Comparison of ENCODE assay signal across 12 cellular contexts in the genomic region with DNA sequence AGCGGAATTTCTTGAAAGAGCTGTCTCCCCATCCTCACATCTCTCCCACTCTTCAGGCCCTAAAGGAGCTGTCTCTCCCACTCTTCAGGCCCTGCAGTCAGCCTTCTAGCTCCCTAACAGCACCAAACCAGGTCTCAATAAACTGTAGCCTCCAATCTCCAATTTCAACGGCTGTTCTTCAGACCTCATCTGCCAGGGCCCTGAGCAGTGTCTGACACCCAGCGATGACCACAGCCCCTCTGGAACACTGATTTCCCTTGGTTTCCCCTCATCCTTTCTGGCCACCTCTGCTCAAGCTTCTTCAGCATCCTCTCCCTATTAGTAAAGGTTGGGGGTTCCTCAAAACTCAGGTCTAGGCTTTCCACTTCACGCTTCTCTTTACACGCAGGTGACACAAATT. TPM values are rescaled to one million over a fixed set of nuclear protein-coding genes. Genes with fewer than 3 reads are reported as not detected.
DNase-seq lines count a peak whose midpoint lies in the region; ATAC-seq and TF ChIP-seq lines count a peak whose summit lies in the region.
"Had no signal": no experiment of that assay in that cellular context is flagged by ENCODE, and none has a peak within 500 bp of the region (broad histone marks: within the 10 kb centered on the region; RNA-seq: fewer than 3 reads in every experiment).

No MANE protein-coding gene starts in this region.

- ATAC-seq in CD8-positive, alpha-beta T cell, result no peak
- ATAC-seq: gastroesophageal sphincter, right cardiac atrium had no signal

- H3K27ac Mint-ChIP-seq in CD8-positive, alpha-beta T cell, result no peak overlapping the region
- peak overlapping the region; percentile 50 for H3K27ac Mint-ChIP-seq in activated T-helper 2 cell treated with anti-CD3 and anti-CD28 coated beads, Interferon-gamma antibody, Interleukin-2, Interleukin-4, amounts not matched to agents 10 μg/mL and 5 μg/mL and 100 μg/mL, durations not matched to agents 14 hours and 24 hours and 36 hours
- peak overlapping the region; percentile 2 to 66 (median 24) for H3K27ac Mint-ChIP-seq in nephron

- no peak for DNase-seq in CD8-positive, alpha-beta T cell
- DNase-seq in activated T-helper 2 cell treated with anti-CD3 and anti-CD28 coated beads, Interferon-gamma antibody, Interleukin-2, Interleukin-4, amounts not matched to agents 10 μg/mL and 5 μg/mL and 100 μg/mL, durations not matched to agents 14 hours and 24 hours and 36 hours (ENCODE audit: low spot score), result no peak
- DNase-seq in esophagus squamous epithelium (lab: John Stamatoyannopoulos, UW) (no peak), NCI-H1048 (lab: John Stamatoyannopoulos, UW) (no peak), anterior cingulate cortex (lab: John Stamatoyannopoulos, UW) (no peak)
- DNase-seq: NCI-H2029, NCI-H748 treated with DMSO at 0.1 percent for 48 hours, SHP77 treated with DMSO at 0.1 percent for 48 hours had no signal

- H3K4me2 ChIP-seq in BLaER1 treated with 17β-estradiol and CSF1 and Interleukin-3, amounts not matched to agents 10 nM and 100 nM, result peak overlapping the region; percentile 39 to 100 (median 98)

- no peak for TF ChIP-seq POLR2A in esophagus squamous epithelium (IDR thresholded peaks at IDR 0.05)

- peak overlapping the region in 8 of 11 experiments; percentile 63 to 86 (median 80); a peak in 16 of 22 replicates for H3K27ac ChIP-seq in BLaER1 treated with 17β-estradiol and CSF1 and Interleukin-3, amounts not matched to agents 10 nM and 100 nM
- no peak overlapping the region for H3K27ac ChIP-seq in CD8-positive, alpha-beta T cell (ENCODE audit: low read depth, low read length)
- no peak overlapping the region for H3K27ac ChIP-seq in esophagus squamous epithelium

- H3K9me3 ChIP-seq in BLaER1 treated with 17β-estradiol and CSF1 and Interleukin-3, amounts not matched to agents 10 nM and 100 nM (replicated peaks in 1 of 11), result no peaks in the 10 kb centered on the region; a peak in 2 of 22 replicates
- H3K9me3 ChIP-seq in CD8-positive, alpha-beta T cell (ENCODE audit: low read length), result no peaks in the 10 kb centered on the region
- H3K9me3 ChIP-seq in esophagus squamous epithelium, result no peaks in the 10 kb centered on the region
- H3K9me3 ChIP-seq: gastroesophageal sphincter had no signal

- peaks cover 25% of the 10 kb centered on the region for H3K27me3 Mint-ChIP-seq in CD8-positive, alpha-beta T cell (ENCODE audit: low read depth)
- peaks cover 12% of the 10 kb centered on the region for H3K27me3 Mint-ChIP-seq in activated T-helper 2 cell treated with anti-CD3 and anti-CD28 coated beads, Interferon-gamma antibody, Interleukin-2, Interleukin-4, amounts not matched to agents 10 μg/mL and 5 μg/mL and 100 μg/mL, durations not matched to agents 14 hours and 24 hours and 36 hours (ENCODE audit: low read depth)
- peaks cover 9% of the 10 kb centered on the region for H3K27me3 Mint-ChIP-seq in nephron (ENCODE audit: low read depth)

- H3K4me3 ChIP-seq in BLaER1 treated with 17β-estradiol and CSF1 and Interleukin-3, amounts not matched to agents 10 nM and 100 nM, result 0 out of 20 replicates have a peak overlapping the region, but pooled peaks of 1 of the 10 experiments have one; percentile 3
- no peak overlapping the region for H3K4me3 ChIP-seq in CD8-positive, alpha-beta T cell (ENCODE audit: low read depth, low read length)
- no peak overlapping the region for H3K4me3 ChIP-seq in esophagus squamous epithelium
- H3K4me3 ChIP-seq: gastroesophageal sphincter had no signal

- H3K4me1 ChIP-seq in BLaER1 treated with 17β-estradiol and CSF1 and Interleukin-3, amounts not matched to agents 10 nM and 100 nM, result peaks cover 39 to 81% (median 72%) of the 10 kb centered on the region in 10 experiments
- H3K4me1 ChIP-seq in CD8-positive, alpha-beta T cell (ENCODE audit: insufficient read depth, low read length), result peaks cover 8% of the 10 kb centered on the region
- H3K4me1 ChIP-seq in esophagus squamous epithelium, result peaks cover 13 to 43% (median 34%) of the 10 kb centered on the region in 3 donors

- peak overlapping the region in 8 of 11 experiments; percentile 29 to 63 (median 52); a peak in 12 of 22 replicates for H3K9ac ChIP-seq in BLaER1 treated with 17β-estradiol and CSF1 and Interleukin-3, amounts not matched to agents 10 nM and 100 nM

- CTCF ChIA-PET in CD8-positive, alpha-beta T cell (lab: Charles Lee), result interaction anchor here (1.1 to 1.3 kb wide), 2 partner anchors 43 to 164 kb away, joined by 3 read pairs; no protein-coding TSS in a partner anchor

- H3K36me3 Mint-ChIP-seq in CD8-positive, alpha-beta T cell, result no peaks in the 10 kb centered on the region
- H3K36me3 Mint-ChIP-seq in activated T-helper 2 cell treated with anti-CD3 and anti-CD28 coated beads, Interferon-gamma antibody, Interleukin-2, Interleukin-4, amounts not matched to agents 10 μg/mL and 5 μg/mL and 100 μg/mL, durations not matched to agents 14 hours and 24 hours and 36 hours (ENCODE audit: low read depth), result peaks cover 19% of the 10 kb centered on the region
- H3K36me3 Mint-ChIP-seq in nephron (ENCODE audit: low read depth), result no peaks in the 10 kb centered on the region

- no peak for TF ChIP-seq CTCF in CD8-positive, alpha-beta T cell (IDR thresholded peaks at IDR 0.05)
- TF ChIP-seq CTCF in nephron (IDR thresholded peaks at IDR 0.05; ENCODE audit: unreplicated experiment in 3 of 3) (no peak), esophagus squamous epithelium (IDR thresholded peaks at IDR 0.05) (no peak)

- H3K9me3 Mint-ChIP-seq in CD8-positive, alpha-beta T cell, result no peaks in the 10 kb centered on the region
- no peaks in the 10 kb centered on the region for H3K9me3 Mint-ChIP-seq in activated T-helper 2 cell treated with anti-CD3 and anti-CD28 coated beads, Interferon-gamma antibody, Interleukin-2, Interleukin-4, amounts not matched to agents 10 μg/mL and 5 μg/mL and 100 μg/mL, durations not matched to agents 14 hours and 24 hours and 36 hours
- H3K9me3 Mint-ChIP-seq in nephron, result no peaks in the 10 kb centered on the region

- H3K27me3 ChIP-seq in BLaER1 treated with 17β-estradiol and CSF1 and Interleukin-3, amounts not matched to agents 10 nM and 100 nM, result peaks cover 0 to 8% (median 0%) of the 10 kb centered on the region in 11 experiments; a peak in 3 of 22 replicates
- H3K27me3 ChIP-seq in CD8-positive, alpha-beta T cell (ENCODE audit: insufficient read depth, low read length), result peaks cover 5% of the 10 kb centered on the region
- H3K27me3 ChIP-seq in esophagus squamous epithelium, result peaks cover 0 to 10% (median 0%) of the 10 kb centered on the region in 4 donors
- H3K27me3 ChIP-seq: gastroesophageal sphincter had no signal

- 94 to 99% methylated on average over 5 of the region's 5 CpGs for WGBS in esophagus squamous epithelium, 2 donors

- POLR2A ChIA-PET in CD8-positive, alpha-beta T cell (lab: Charles Lee), result no interaction called here

- peak overlapping the region; percentile 70 for H3K4me3 Mint-ChIP-seq in CD8-positive, alpha-beta T cell
- H3K4me3 Mint-ChIP-seq in activated T-helper 2 cell treated with anti-CD3 and anti-CD28 coated beads, Interferon-gamma antibody, Interleukin-2, Interleukin-4, amounts not matched to agents 10 μg/mL and 5 μg/mL and 100 μg/mL, durations not matched to agents 14 hours and 24 hours and 36 hours (ENCODE audit: low read depth), result peak overlapping the region; percentile 76
- H3K4me3 Mint-ChIP-seq in nephron, result peak overlapping the region; percentile 73 to 84 (median 78)

- no peaks in the 10 kb centered on the region for H3K36me3 ChIP-seq in BLaER1 treated with 17β-estradiol and CSF1 and Interleukin-3, amounts not matched to agents 10 nM and 100 nM
- H3K36me3 ChIP-seq in CD8-positive, alpha-beta T cell (ENCODE audit: insufficient read depth, low read length), result no peaks in the 10 kb centered on the region
- H3K36me3 ChIP-seq in esophagus squamous epithelium, result no peaks in the 10 kb centered on the region
- H3K36me3 ChIP-seq: gastroesophageal sphincter had no signal

- H4K20me1 ChIP-seq in BLaER1 treated with 17β-estradiol and CSF1 and Interleukin-3, amounts not matched to agents 10 nM and 100 nM, result peaks cover 0 to 24% (median 0%) of the 10 kb centered on the region in 11 experiments; a peak in 2 of 22 replicates

- intact Hi-C loops in CD8-positive, alpha-beta T cell (cut with DNase I, micrococcal nuclease), result no loop called here
- intact Hi-C loops in activated T-helper 2 cell treated with anti-CD3 and anti-CD28 coated beads, Interferon-gamma antibody, Interleukin-2, Interleukin-4, amounts not matched to agents 10 μg/mL and 5 μg/mL and 100 μg/mL, durations not matched to agents 14 hours and 24 hours and 36 hours (cut with micrococcal nuclease), result loop anchor here (5.0 kb wide), 1 partner anchor 33 kb away; no protein-coding TSS in a partner anchor
- intact Hi-C loops in esophagus squamous epithelium (cut with DNase I), result no loop called here

- H3K4me1 Mint-ChIP-seq in CD8-positive, alpha-beta T cell (ENCODE audit: low read depth), result peaks cover 17% of the 10 kb centered on the region
- H3K4me1 Mint-ChIP-seq in activated T-helper 2 cell treated with anti-CD3 and anti-CD28 coated beads, Interferon-gamma antibody, Interleukin-2, Interleukin-4, amounts not matched to agents 10 μg/mL and 5 μg/mL and 100 μg/mL, durations not matched to agents 14 hours and 24 hours and 36 hours (ENCODE audit: low read depth), result peaks cover 47% of the 10 kb centered on the region
- H3K4me1 Mint-ChIP-seq in nephron, result peaks cover 27% of the 10 kb centered on the region

RNA-seq across cellular contexts. Expression of a gene that starts 1.6 kb away (rescaled TPM):
- total RNA-seq in CD8-positive, alpha-beta T cell, result not detected
- total RNA-seq in activated T-helper 2 cell treated with anti-CD3 and anti-CD28 coated beads, Interferon-gamma antibody, Interleukin-2, Interleukin-4, amounts not matched to agents 10 μg/mL and 5 μg/mL and 100 μg/mL, durations not matched to agents 14 hours and 24 hours and 36 hours, result 44.9 and 47.0 TPM in 2 replicates
- total RNA-seq in esophagus squamous epithelium, result 10 to 100 TPM; 14.7 to 22.2 (median 16.7) TPM

RNA-seq across cellular contexts. Expression of a gene that starts 28.3 kb away (rescaled TPM):
- not detected for total RNA-seq in CD8-positive, alpha-beta T cell
- 1.2 and 2.0 TPM in 2 replicates for total RNA-seq in activated T-helper 2 cell treated with anti-CD3 and anti-CD28 coated beads, Interferon-gamma antibody, Interleukin-2, Interleukin-4, amounts not matched to agents 10 μg/mL and 5 μg/mL and 100 μg/mL, durations not matched to agents 14 hours and 24 hours and 36 hours
- 10 to 100 TPM; 16.5 to 79.2 (median 47.7) TPM for total RNA-seq in esophagus squamous epithelium

Comparison
In these comparisons a context has a peak if more than half of its experiments do, and no peak if none do; other contexts are left out.
1. H3K27ac ChIP-seq: peak in BLaER1 treated with 17β-estradiol and CSF1 and Interleukin-3, amounts not matched to agents 10 nM and 100 nM (8 of 11); none in CD8-positive, alpha-beta T cell (single experiment) and esophagus squamous epithelium (0 of 4).
2. RNA of a gene that starts 1.6 kb away (total RNA-seq): 44.9 to 47.0 TPM in activated T-helper 2 cell treated with anti-CD3 and anti-CD28 coated beads, Interferon-gamma antibody, Interleukin-2, Interleukin-4, amounts not matched to agents 10 μg/mL and 5 μg/mL and 100 μg/mL, durations not matched to agents 14 hours and 24 hours and 36 hours and 14.7 to 22.2 TPM in esophagus squamous epithelium; not detected in CD8-positive, alpha-beta T cell; every median in the first group is over 10 times any median in the second.
3. Peak in every context shown above with its lines, with median percentiles within 50 percentile points of each other: H3K4me3 Mint-ChIP-seq.